9 cellular contexts compared by ENCODE assay signal in genomic region chr20:46400253-46400652, GRCh38. TPM values are rescaled to one million over a fixed set of nuclear protein-coding genes. Genes with fewer than 3 reads are reported as not detected.
DNase-seq lines count a peak whose midpoint lies in the region; ATAC-seq and TF ChIP-seq lines count a peak whose summit lies in the region.
"Had no signal": no experiment of that assay in that cellular context is flagged by ENCODE, and none has a peak within 500 bp of the region (broad histone marks: within the 10 kb centered on the region; RNA-seq: fewer than 3 reads in every experiment).

No MANE protein-coding gene starts in this region.

- peak overlapping the region; percentile 69 to 84 (median 78) for H3K27ac ChIP-seq in transverse colon
- H3K27ac ChIP-seq: SJSA1 had no signal

- H3K9me3 ChIP-seq in transverse colon, result no peaks in the 10 kb centered on the region
- H3K9me3 ChIP-seq: SJSA1 had no signal

- peak overlapping the region; percentile 67 for H3K4me3 Mint-ChIP-seq in activated CD8-positive, alpha-beta memory T cell treated with anti-CD3 and anti-CD28 coated beads, Interleukin-2, amount 10 ng/mL, durations not matched to agents 7 days and 5 days

- CTCF ChIA-PET in activated CD8-positive, alpha-beta memory T cell treated with anti-CD3 and anti-CD28 coated beads, Interleukin-2, amount 10 ng/mL, durations not matched to agents 7 days and 5 days (lab: Charles Lee), result interaction anchor here (0.9 to 1.7 kb wide), 4 partner anchors 35 to 150 kb away, joined by 3 to 5 read pairs (median 3); partner anchors contain the start of gene OCSTAMP

- no peaks in the 10 kb centered on the region for H3K27me3 ChIP-seq in transverse colon
- H3K27me3 ChIP-seq: SJSA1 had no signal

- H3K4me3 ChIP-seq in astrocyte of the spinal cord (ENCODE audit: low read depth, low read length) (no peak overlapping the region), transverse colon (peak overlapping the region in 1 of 4 donors; percentile 3)
- H3K4me3 ChIP-seq: SJSA1 had no signal

- no peaks in the 10 kb centered on the region for H3K36me3 ChIP-seq in transverse colon

- H3K36me3 Mint-ChIP-seq in activated CD8-positive, alpha-beta memory T cell treated with anti-CD3 and anti-CD28 coated beads, Interleukin-2, amount 10 ng/mL, durations not matched to agents 7 days and 5 days, result peaks cover 27% of the 10 kb centered on the region

- intact Hi-C loops in transverse colon (cut with DNase I; ENCODE audit: low total_unique reads), result no loop called here

- H3K9me3 Mint-ChIP-seq in activated CD8-positive, alpha-beta memory T cell treated with anti-CD3 and anti-CD28 coated beads, Interleukin-2, amount 10 ng/mL, durations not matched to agents 7 days and 5 days (ENCODE audit: low read depth), result no peaks in the 10 kb centered on the region

- peaks cover 31 to 76% (median 49%) of the 10 kb centered on the region in 4 donors for H3K4me1 ChIP-seq in transverse colon

- no peak for TF ChIP-seq POLR2A in transverse colon (IDR thresholded peaks at IDR 0.05)

- in situ Hi-C loops in astrocyte of the spinal cord (cut with HindIII; ENCODE audit: low sequenced_read_pairs), result no loop called here
- in situ Hi-C loops in transverse colon (cut with MboI; ENCODE audit: low pct_ligation_motif_present in 1 of 4, low pct_unique_long_range_greater_than_20kb in 1 of 4, low sequenced_read_pairs in 3 of 4), result no loop called here

- no peaks in the 10 kb centered on the region for H3K27me3 Mint-ChIP-seq in activated CD8-positive, alpha-beta memory T cell treated with anti-CD3 and anti-CD28 coated beads, Interleukin-2, amount 10 ng/mL, durations not matched to agents 7 days and 5 days

- WGBS in transverse colon (ENCODE audit: low coverage in 1 of 2), 2 donors, result 29 to 42% methylated on average over 3 to 4 of the region's 4 CpGs

- peaks cover 63% of the 10 kb centered on the region for H3K4me1 Mint-ChIP-seq in activated CD8-positive, alpha-beta memory T cell treated with anti-CD3 and anti-CD28 coated beads, Interleukin-2, amount 10 ng/mL, durations not matched to agents 7 days and 5 days

- peak overlapping the region; percentile 96 for H3K27ac Mint-ChIP-seq in activated CD8-positive, alpha-beta memory T cell treated with anti-CD3 and anti-CD28 coated beads, Interleukin-2, amount 10 ng/mL, durations not matched to agents 7 days and 5 days

- ATAC-seq in activated CD8-positive, alpha-beta memory T cell treated with anti-CD3 and anti-CD28 coated beads, Interleukin-2, amount 10 ng/mL, durations not matched to agents 7 days and 5 days, result no peak
- ATAC-seq in HG03571 (IDR thresholded peaks at IDR 0.05; ENCODE audit: unreplicated experiment), result no peak

- TF ChIP-seq CTCF in astrocyte of the spinal cord (IDR thresholded peaks at IDR 0.05; ENCODE audit: low read depth, low read length) (no peak), transverse colon (IDR thresholded peaks at IDR 0.05) (no peak)

- no peak for DNase-seq in activated CD8-positive, alpha-beta memory T cell treated with anti-CD3 and anti-CD28 coated beads, Interleukin-2, amount 10 ng/mL, durations not matched to agents 7 days and 5 days
- no peak for DNase-seq in activated CD8-positive, alpha-beta memory T cell treated with anti-CD3 and anti-CD28 coated beads for 24 hours
- DNase-seq in astrocyte of the spinal cord (ENCODE audit: low read depth, low spot score), result peak; percentile 49
- DNase-seq in left kidney (ENCODE audit: low read depth, low spot score), result peak; percentile 5
- DNase-seq in transverse colon, result no peak
- no peak for DNase-seq in NCI-H524 treated with DMSO at 0.1 percent for 48 hours (lab: John Stamatoyannopoulos, UW)
- DNase-seq in NCI-H2081 treated with DMSO at 0.1 percent for 48 hours (lab: John Stamatoyannopoulos, UW), result no peak

- TF ChIP-seq EP300 in transverse colon (IDR thresholded peaks at IDR 0.05; ENCODE audit: low read depth), result no peak

RNA-seq across cellular contexts. Expression of gene ELMO2, which starts 6.2 kb away (rescaled TPM):
- total RNA-seq in activated CD8-positive, alpha-beta memory T cell treated with anti-CD3 and anti-CD28 coated beads, Interleukin-2, amount 10 ng/mL, durations not matched to agents 7 days and 5 days, result 10 to 100 TPM; 80.3 to 85.5 TPM
- total RNA-seq in transverse colon, result 10 to 100 TPM; 13.5 to 30.0 (median 22.1) TPM

Comparison
In these comparisons a context has a peak if more than half of its experiments do, and no peak if none do; other contexts are left out.
1. DNase-seq: peak in astrocyte of the spinal cord (single experiment) and left kidney (single experiment); none in activated CD8-positive, alpha-beta memory T cell treated with anti-CD3 and anti-CD28 coated beads, Interleukin-2, amount 10 ng/mL, durations not matched to agents 7 days and 5 days (single experiment), activated CD8-positive, alpha-beta memory T cell treated with anti-CD3 and anti-CD28 coated beads for 24 hours (single experiment), transverse colon (single experiment), NCI-H524 treated with DMSO at 0.1 percent for 48 hours (single experiment) and NCI-H2081 treated with DMSO at 0.1 percent for 48 hours (single experiment).